22 cellular contexts compared by ENCODE assay signal in genomic region chr17:70772761-70773160, GRCh38.
"Had no signal": no experiment of that assay in that cellular context is flagged by ENCODE, and none has a peak within 500 bp of the region (broad histone marks: within the 10 kb centered on the region; RNA-seq: fewer than 3 reads in every experiment).

No MANE protein-coding gene starts in this region.

- ATAC-seq: activated CD8-positive, alpha-beta T cell treated with anti-CD3 and anti-CD28 coated beads for 36 hours; activated T-cell treated with anti-CD3 and anti-CD28 coated beads, Interleukin-2, amount 50 U/mL, for 72 hours; Right ventricle myocardium inferior; SK-N-SH treated with all-trans-retinoic acid at 6 μM for 48 hours had no signal

- DNase-seq: activated CD4-positive, alpha-beta T cell treated with anti-CD3 and anti-CD28 coated beads, Interleukin-2, amount 10 ng/mL, durations not matched to agents 24 days and 14 days; activated CD4-positive, alpha-beta T cell treated with anti-CD3 and anti-CD28 coated beads, Interleukin-2, amount 50 U/mL, for 4 hours; activated CD8-positive, alpha-beta T cell treated with anti-CD3 and anti-CD28 coated beads for 36 hours; activated gamma-delta T cell; activated naive CD4-positive, alpha-beta T cell treated with Interleukin-2 at 50 U/mL for 16 hours; activated naive CD8-positive, alpha-beta T cell treated with anti-CD3 and anti-CD28 coated beads, Interleukin-2, amount 10 ng/mL, durations not matched to agents 7 days and 5 days; activated T-cell treated with anti-CD3 and anti-CD28 coated beads, Interleukin-2, amount 50 U/mL, for 1 hour; activated T-cell treated with anti-CD3 and anti-CD28 coated beads, Interleukin-2, amount 50 U/mL, for 72 hours; Karpas-422; KBM-7; MG63; NCI-H1105; NCI-H1436 treated with DMSO at 0.1 percent for 48 hours; NCI-H1694 treated with DMSO at 0.1 percent for 48 hours; NCI-H2029; NCI-H345; NCI-H524 treated with DMSO at 0.1 percent for 48 hours; PC-9; SIG-M5; T1000 had no signal
